Comparison of ENCODE assay signal across 15 cellular contexts in genomic region chr11:11582261-11582701, GRCh38. TPM values are rescaled to one million over a fixed set of nuclear protein-coding genes. Genes with fewer than 3 reads are reported as not detected.
A peak's percentile ranks its signal among the peaks of the same experiment; 100 is the strongest.
DNase-seq lines count a peak whose midpoint lies in the region; ATAC-seq lines count a peak whose summit lies in the region.
"Had no signal": no experiment of that assay in that cellular context is flagged by ENCODE, and none has a peak within 500 bp of the region (broad histone marks: within the 10 kb centered on the region; RNA-seq: fewer than 3 reads in every experiment).

No MANE protein-coding gene starts in this region.

- intact Hi-C loops in sciatic nerve (cut with DNase I): no loop called here

- H3K27ac ChIP-seq in layer of hippocampus (ENCODE audit: low read depth, low read length): peak overlapping the region; percentile 82
- H3K27ac ChIP-seq: BLaER1 treated with 17β-estradiol and CSF1 and Interleukin-3, amounts not matched to agents 10 nM and 100 nM; neutrophil had no signal

- no peaks in the 10 kb centered on the region for H3K27me3 ChIP-seq in layer of hippocampus (ENCODE audit: control insufficient read depth, insufficient read depth, low read length)
- H3K27me3 ChIP-seq: BLaER1 treated with 17β-estradiol and CSF1 and Interleukin-3, amounts not matched to agents 10 nM and 100 nM; MG63 had no signal

- ATAC-seq in sciatic nerve (peak; percentile 38), GM21515 (IDR thresholded peaks at IDR 0.05; ENCODE audit: unreplicated experiment) (no peak)
- ATAC-seq: activated CD4-positive, alpha-beta T cell treated with anti-CD3 and anti-CD28 coated beads for 36 hours; stimulated activated naive CD8-positive, alpha-beta T cell treated with anti-CD3 and anti-CD28 coated beads, Interleukin-15, Interleukin-2, amounts not matched to agents 100 U/mL and 50 U/mL, for 24 hours had no signal

- DNase-seq in OCI-M1 (lab: John Stamatoyannopoulos, UW): peak; percentile 0
- DNase-seq in ecto neural progenitor cell (ENCODE audit: low spot score): peak; percentile 47
- no peak for DNase-seq in sciatic nerve (ENCODE audit: low spot score)
- no peak for DNase-seq in DMS79 treated with DMSO at 0.1 percent for 48 hours (lab: John Stamatoyannopoulos, UW)
- DNase-seq in DMS 273 treated with DMSO at 0.1 percent for 48 hours (lab: John Stamatoyannopoulos, UW): no peak
- DNase-seq: activated CD4-positive, alpha-beta T cell treated with anti-CD3 and anti-CD28 coated beads for 36 hours; activated CD8-positive, alpha-beta memory T cell treated with anti-CD3 and anti-CD28 coated beads, Interleukin-2, amount 50 U/mL, for 48 hours; activated naive CD4-positive, alpha-beta T cell treated with anti-CD3 and anti-CD28 coated beads, Interleukin-2, amount 50 U/mL, for 16 hours; MG63; SHP77; stimulated activated naive CD8-positive, alpha-beta T cell treated with anti-CD3 and anti-CD28 coated beads, Interleukin-15, Interleukin-2, amounts not matched to agents 100 U/mL and 50 U/mL, for 24 hours had no signal

RNA-seq across cellular contexts. Expression of gene GALNT18, which starts 39.5 kb away (rescaled TPM):
- 19.0 TPM for total RNA-seq in sciatic nerve

Comparison
In these comparisons a context has a peak if more than half of its experiments do, and no peak if none do; other contexts are left out.
1. DNase-seq: peak in OCI-M1 (single experiment) and ecto neural progenitor cell (single experiment); none in sciatic nerve (single experiment), DMS79 treated with DMSO at 0.1 percent for 48 hours (single experiment) and DMS 273 treated with DMSO at 0.1 percent for 48 hours (single experiment).